3 cellular contexts compared by ENCODE assay signal in the genomic region with DNA sequence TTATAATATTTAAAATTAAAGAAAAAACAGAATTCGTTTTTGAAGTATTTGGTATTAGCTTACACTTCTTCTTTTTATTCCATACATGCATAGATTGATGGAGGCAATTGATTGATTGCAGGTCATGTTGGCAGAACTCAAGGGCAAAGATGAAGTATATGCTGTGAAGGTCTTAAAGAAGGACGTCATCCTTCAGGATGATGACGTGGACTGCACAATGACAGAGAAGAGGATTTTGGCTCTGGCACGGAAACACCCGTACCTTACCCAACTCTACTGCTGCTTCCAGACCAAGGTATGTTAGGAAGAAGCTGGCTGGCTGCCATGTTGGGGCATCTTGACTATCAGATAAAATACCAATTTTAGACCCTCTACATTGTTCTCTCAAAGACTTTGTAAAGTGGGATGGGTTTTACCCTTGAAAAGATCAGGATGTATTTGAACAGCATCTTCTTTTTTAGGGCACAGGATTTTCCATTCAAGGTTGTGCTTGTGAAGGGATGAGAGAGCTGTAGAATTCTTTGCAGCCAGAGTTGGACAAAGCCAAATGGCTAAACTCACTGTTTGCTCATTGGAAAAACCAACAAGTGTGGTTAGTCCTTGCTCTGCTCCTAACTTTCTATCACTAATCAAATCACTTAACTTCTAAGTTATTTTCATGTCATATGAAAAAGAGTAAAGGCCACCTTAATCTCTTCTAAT.
TF ChIP-seq lines count a peak whose summit lies in the region.

No MANE protein-coding gene starts in this region.

TF ChIP-seq in A549, 52 proteins besides CTCF, POLR2A, EP300 and RAD21 (continues in another document):
- TF ChIP-seq BHLHE40 (IDR thresholded peaks at IDR 0.05; ENCODE audit: low read depth, low read length) (no peak), NPAS2 (CRISPR knock-in tag; IDR thresholded peaks at IDR 0.05; ENCODE audit: borderline replicate concordance) (no peak), JUNB (IDR thresholded peaks at IDR 0.05) (no peak), NFE2L2 (conservative IDR thresholded peaks at IDR 0.05; ENCODE audit: low read length) (no peak), MYC (IDR thresholded peaks at IDR 0.05; ENCODE audit: borderline replicate concordance, low read length) (no peak)
- TF ChIP-seq, protein P1, sequence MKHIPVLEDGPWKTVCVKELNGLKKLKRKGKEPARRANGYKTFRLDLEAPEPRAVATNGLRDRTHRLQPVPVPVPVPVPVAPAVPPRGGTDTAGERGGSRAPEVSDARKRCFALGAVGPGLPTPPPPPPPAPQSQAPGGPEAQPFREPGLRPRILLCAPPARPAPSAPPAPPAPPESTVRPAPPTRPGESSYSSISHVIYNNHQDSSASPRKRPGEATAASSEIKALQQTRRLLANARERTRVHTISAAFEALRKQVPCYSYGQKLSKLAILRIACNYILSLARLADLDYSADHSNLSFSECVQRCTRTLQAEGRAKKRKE (CRISPR knock-in tag; IDR thresholded peaks at IDR 0.05; ENCODE audit: low read depth), result no peak
- TF ChIP-seq, protein P2, sequence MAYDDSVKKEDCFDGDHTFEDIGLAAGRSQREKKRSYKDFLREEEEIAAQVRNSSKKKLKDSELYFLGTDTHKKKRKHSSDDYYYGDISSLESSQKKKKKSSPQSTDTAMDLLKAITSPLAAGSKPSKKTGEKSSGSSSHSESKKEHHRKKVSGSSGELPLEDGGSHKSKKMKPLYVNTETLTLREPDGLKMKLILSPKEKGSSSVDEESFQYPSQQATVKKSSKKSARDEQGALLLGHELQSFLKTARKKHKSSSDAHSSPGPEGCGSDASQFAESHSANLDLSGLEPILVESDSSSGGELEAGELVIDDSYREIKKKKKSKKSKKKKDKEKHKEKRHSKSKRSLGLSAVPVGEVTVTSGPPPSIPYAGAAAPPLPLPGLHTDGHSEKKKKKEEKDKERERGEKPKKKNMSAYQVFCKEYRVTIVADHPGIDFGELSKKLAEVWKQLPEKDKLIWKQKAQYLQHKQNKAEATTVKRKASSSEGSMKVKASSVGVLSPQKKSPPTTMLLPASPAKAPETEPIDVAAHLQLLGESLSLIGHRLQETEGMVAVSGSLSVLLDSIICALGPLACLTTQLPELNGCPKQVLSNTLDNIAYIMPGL (CRISPR knock-in tag; IDR thresholded peaks at IDR 0.05; ENCODE audit: borderline replicate concordance), result no peak
- TF ChIP-seq, protein P3, sequence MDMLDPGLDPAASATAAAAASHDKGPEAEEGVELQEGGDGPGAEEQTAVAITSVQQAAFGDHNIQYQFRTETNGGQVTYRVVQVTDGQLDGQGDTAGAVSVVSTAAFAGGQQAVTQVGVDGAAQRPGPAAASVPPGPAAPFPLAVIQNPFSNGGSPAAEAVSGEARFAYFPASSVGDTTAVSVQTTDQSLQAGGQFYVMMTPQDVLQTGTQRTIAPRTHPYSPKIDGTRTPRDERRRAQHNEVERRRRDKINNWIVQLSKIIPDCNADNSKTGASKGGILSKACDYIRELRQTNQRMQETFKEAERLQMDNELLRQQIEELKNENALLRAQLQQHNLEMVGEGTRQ (IDR thresholded peaks at IDR 0.05), result no peak
- TF ChIP-seq, protein P4, sequence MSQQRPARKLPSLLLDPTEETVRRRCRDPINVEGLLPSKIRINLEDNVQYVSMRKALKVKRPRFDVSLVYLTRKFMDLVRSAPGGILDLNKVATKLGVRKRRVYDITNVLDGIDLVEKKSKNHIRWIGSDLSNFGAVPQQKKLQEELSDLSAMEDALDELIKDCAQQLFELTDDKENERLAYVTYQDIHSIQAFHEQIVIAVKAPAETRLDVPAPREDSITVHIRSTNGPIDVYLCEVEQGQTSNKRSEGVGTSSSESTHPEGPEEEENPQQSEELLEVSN (IDR thresholded peaks at IDR 0.05; ENCODE audit: borderline replicate concordance, low read depth), result no peak
- TF ChIP-seq, protein P5, sequence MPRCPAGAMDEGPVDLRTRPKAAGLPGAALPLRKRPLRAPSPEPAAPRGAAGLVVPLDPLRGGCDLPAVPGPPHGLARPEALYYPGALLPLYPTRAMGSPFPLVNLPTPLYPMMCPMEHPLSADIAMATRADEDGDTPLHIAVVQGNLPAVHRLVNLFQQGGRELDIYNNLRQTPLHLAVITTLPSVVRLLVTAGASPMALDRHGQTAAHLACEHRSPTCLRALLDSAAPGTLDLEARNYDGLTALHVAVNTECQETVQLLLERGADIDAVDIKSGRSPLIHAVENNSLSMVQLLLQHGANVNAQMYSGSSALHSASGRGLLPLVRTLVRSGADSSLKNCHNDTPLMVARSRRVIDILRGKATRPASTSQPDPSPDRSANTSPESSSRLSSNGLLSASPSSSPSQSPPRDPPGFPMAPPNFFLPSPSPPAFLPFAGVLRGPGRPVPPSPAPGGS (IDR thresholded peaks at IDR 0.05), result no peak
- TF ChIP-seq, protein P6, sequence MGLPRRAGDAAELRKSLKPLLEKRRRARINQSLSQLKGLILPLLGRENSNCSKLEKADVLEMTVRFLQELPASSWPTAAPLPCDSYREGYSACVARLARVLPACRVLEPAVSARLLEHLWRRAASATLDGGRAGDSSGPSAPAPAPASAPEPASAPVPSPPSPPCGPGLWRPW (IDR thresholded peaks at IDR 0.05), result no peak

TF ChIP-seq in H1, 55 proteins besides CTCF, POLR2A, EP300 and RAD21:
- TF ChIP-seq, protein P7, sequence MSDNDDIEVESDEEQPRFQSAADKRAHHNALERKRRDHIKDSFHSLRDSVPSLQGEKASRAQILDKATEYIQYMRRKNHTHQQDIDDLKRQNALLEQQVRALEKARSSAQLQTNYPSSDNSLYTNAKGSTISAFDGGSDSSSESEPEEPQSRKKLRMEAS (IDR thresholded peaks at IDR 0.05), result no peak
- TF ChIP-seq SAP30 (IDR thresholded peaks at IDR 0.05; ENCODE audit: insufficient read depth, insufficient replicate concordance, low read length) (no peak), MAFK (IDR thresholded peaks at IDR 0.05; ENCODE audit: low read depth, low read length) (no peak), CREB1 (IDR thresholded peaks at IDR 0.05) (no peak), ASH2L (IDR thresholded peaks at IDR 0.05; ENCODE audit: low read length) (no peak), NRF1 (IDR thresholded peaks at IDR 0.05; ENCODE audit: low read depth, low read length) (no peak), POU5F1 (IDR thresholded peaks at IDR 0.05; ENCODE audit: low read depth, low read length) (no peak)
TF ChIP-seq in H1: peak in this region for 0.

TF ChIP-seq in HepG2, 621 proteins besides CTCF, POLR2A, EP300 and RAD21:
- TF ChIP-seq, protein P8, sequence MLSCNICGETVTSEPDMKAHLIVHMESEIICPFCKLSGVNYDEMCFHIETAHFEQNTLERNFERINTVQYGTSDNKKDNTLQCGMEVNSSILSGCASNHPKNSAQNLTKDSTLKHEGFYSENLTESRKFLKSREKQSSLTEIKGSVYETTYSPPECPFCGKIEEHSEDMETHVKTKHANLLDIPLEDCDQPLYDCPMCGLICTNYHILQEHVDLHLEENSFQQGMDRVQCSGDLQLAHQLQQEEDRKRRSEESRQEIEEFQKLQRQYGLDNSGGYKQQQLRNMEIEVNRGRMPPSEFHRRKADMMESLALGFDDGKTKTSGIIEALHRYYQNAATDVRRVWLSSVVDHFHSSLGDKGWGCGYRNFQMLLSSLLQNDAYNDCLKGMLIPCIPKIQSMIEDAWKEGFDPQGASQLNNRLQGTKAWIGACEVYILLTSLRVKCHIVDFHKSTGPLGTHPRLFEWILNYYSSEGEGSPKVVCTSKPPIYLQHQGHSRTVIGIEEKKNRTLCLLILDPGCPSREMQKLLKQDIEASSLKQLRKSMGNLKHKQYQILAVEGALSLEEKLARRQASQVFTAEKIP (CRISPR knock-in tag; IDR thresholded peaks at IDR 0.05; ENCODE audit: borderline replicate concordance), result no peak
- no peak for TF ChIP-seq CHD2 (IDR thresholded peaks at IDR 0.05; ENCODE audit: low read depth, low read length)
- no peak for TF ChIP-seq REL (CRISPR knock-in tag; conservative IDR thresholded peaks at IDR 0.05)
- TF ChIP-seq AGO2 (optimal IDR thresholded peaks at IDR 0.05; ENCODE audit: low read depth, low read length), result no peak
- TF ChIP-seq MAF1 (CRISPR knock-in tag; IDR thresholded peaks at IDR 0.05; ENCODE audit: borderline replicate concordance), result no peak
- TF ChIP-seq KLF13 (CRISPR knock-in tag; IDR thresholded peaks at IDR 0.05), result no peak
- no peak for TF ChIP-seq MIER3 (CRISPR knock-in tag; IDR thresholded peaks at IDR 0.05; ENCODE audit: borderline replicate concordance)
- TF ChIP-seq JARID2 (CRISPR knock-in tag; IDR thresholded peaks at IDR 0.05; ENCODE audit: insufficient replicate concordance), result no peak
- TF ChIP-seq, protein P9, sequence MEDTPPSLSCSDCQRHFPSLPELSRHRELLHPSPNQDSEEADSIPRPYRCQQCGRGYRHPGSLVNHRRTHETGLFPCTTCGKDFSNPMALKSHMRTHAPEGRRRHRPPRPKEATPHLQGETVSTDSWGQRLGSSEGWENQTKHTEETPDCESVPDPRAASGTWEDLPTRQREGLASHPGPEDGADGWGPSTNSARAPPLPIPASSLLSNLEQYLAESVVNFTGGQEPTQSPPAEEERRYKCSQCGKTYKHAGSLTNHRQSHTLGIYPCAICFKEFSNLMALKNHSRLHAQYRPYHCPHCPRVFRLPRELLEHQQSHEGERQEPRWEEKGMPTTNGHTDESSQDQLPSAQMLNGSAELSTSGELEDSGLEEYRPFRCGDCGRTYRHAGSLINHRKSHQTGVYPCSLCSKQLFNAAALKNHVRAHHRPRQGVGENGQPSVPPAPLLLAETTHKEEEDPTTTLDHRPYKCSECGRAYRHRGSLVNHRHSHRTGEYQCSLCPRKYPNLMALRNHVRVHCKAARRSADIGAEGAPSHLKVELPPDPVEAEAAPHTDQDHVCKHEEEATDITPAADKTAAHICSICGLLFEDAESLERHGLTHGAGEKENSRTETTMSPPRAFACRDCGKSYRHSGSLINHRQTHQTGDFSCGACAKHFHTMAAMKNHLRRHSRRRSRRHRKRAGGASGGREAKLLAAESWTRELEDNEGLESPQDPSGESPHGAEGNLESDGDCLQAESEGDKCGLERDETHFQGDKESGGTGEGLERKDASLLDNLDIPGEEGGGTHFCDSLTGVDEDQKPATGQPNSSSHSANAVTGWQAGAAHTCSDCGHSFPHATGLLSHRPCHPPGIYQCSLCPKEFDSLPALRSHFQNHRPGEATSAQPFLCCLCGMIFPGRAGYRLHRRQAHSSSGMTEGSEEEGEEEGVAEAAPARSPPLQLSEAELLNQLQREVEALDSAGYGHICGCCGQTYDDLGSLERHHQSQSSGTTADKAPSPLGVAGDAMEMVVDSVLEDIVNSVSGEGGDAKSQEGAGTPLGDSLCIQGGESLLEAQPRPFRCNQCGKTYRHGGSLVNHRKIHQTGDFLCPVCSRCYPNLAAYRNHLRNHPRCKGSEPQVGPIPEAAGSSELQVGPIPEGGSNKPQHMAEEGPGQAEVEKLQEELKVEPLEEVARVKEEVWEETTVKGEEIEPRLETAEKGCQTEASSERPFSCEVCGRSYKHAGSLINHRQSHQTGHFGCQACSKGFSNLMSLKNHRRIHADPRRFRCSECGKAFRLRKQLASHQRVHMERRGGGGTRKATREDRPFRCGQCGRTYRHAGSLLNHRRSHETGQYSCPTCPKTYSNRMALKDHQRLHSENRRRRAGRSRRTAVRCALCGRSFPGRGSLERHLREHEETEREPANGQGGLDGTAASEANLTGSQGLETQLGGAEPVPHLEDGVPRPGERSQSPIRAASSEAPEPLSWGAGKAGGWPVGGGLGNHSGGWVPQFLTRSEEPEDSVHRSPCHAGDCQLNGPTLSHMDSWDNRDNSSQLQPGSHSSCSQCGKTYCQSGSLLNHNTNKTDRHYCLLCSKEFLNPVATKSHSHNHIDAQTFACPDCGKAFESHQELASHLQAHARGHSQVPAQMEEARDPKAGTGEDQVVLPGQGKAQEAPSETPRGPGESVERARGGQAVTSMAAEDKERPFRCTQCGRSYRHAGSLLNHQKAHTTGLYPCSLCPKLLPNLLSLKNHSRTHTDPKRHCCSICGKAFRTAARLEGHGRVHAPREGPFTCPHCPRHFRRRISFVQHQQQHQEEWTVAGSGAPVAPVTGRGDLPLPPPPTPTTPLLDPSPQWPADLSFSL (CRISPR knock-in tag; IDR thresholded peaks at IDR 0.05), result no peak
- TF ChIP-seq, protein P10, sequence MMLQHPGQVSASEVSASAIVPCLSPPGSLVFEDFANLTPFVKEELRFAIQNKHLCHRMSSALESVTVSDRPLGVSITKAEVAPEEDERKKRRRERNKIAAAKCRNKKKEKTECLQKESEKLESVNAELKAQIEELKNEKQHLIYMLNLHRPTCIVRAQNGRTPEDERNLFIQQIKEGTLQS (CRISPR knock-in tag; IDR thresholded peaks at IDR 0.05), result no peak
- no peak for TF ChIP-seq ZBTB3 (CRISPR knock-in tag; IDR thresholded peaks at IDR 0.05; ENCODE audit: borderline replicate concordance, low read depth)
- TF ChIP-seq ELF3 (CRISPR knock-in tag; IDR thresholded peaks at IDR 0.05), result no peak
- TF ChIP-seq MAFK (conservative IDR thresholded peaks at IDR 0.05 in 1 of 2, IDR thresholded peaks at IDR 0.05 in 1 of 2; ENCODE audit: low read length in 2 of 2), result no peak
- no peak for TF ChIP-seq SIN3A (IDR thresholded peaks at IDR 0.05; ENCODE audit: borderline replicate concordance, low read depth, low read length)
- TF ChIP-seq ZNF850 (CRISPR knock-in tag; conservative IDR thresholded peaks at IDR 0.05), result no peak
- no peak for TF ChIP-seq THYN1 (CRISPR knock-in tag; IDR thresholded peaks at IDR 0.05; ENCODE audit: borderline replicate concordance, low read depth)
- no peak for TF ChIP-seq NR3C1 (CRISPR knock-in tag; IDR thresholded peaks at IDR 0.05)
TF ChIP-seq in HepG2: peak in this region for 0.
